In the genomic region with DNA sequence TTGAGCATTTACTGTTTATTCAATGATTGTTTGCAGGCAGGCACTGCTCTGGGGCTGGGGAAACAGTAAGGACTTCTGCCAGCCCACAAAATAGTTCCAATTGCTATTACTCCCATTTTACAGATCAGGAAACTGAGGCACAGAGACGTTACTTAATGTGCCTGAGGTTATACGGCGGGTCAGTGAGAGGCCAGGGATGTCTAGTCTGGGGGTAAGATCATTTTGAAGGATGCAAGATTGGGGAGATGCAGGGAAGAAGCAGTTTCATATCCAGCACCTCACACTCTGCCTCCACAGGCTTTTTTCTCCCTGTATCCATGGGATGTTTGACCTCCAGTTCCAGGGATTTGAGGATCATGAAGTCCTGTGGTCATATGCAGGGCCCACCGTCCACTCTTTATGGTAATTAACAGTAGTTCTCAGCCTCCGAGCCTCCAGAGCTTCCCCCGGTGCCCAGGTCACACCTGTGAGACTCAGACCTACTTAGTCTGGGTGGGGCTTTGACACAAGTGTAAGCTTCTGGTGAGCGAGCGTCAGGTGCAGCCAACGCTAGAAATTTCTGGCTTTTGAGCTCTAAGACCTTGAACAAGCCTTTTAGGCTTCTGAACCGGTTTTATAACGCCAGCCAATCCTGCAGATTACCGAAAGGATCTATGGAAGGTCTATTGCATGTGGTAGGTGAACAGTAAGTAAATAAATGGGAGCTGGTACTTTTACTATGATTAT, we compare ENCODE assay signal across 19 cellular contexts. TPM values are rescaled to one million over a fixed set of nuclear protein-coding genes. Genes with fewer than 3 reads are reported as not detected.
A peak's percentile ranks its signal among the peaks of the same experiment; 100 is the strongest.
DNase-seq lines count a peak whose midpoint lies in the region; ATAC-seq and TF ChIP-seq lines count a peak whose summit lies in the region.
"Had no signal": no experiment of that assay in that cellular context is flagged by ENCODE, and none has a peak within 500 bp of the region (broad histone marks: within the 10 kb centered on the region; RNA-seq: fewer than 3 reads in every experiment).

No MANE protein-coding gene starts in this region.

- peak overlapping the region; percentile 41 for H3K4me3 Mint-ChIP-seq in stimulated activated memory B cell treated with anti-CD40 and anti-IgM and Interleukin-4, amounts not matched to agents 10 μg/mL and 1 μg/mL and 100 μg/mL, for 72 hours
- H3K4me3 Mint-ChIP-seq: naive thymus-derived CD4-positive, alpha-beta T cell had no signal

- H3K27me3 ChIP-seq in left lung (no peaks in the 10 kb centered on the region), aorta (ENCODE audit: control insufficient read depth in 1 of 2, insufficient read depth in 2 of 2, low read length in 1 of 2) (no peaks in the 10 kb centered on the region)
- H3K27me3 ChIP-seq: heart right ventricle, stomach had no signal

- peaks cover 35% of the 10 kb centered on the region for H3K36me3 Mint-ChIP-seq in stimulated activated memory B cell treated with anti-CD40 and anti-IgM and Interleukin-4, amounts not matched to agents 10 μg/mL and 1 μg/mL and 100 μg/mL, for 72 hours

- H3K9me3 ChIP-seq in left lung, result peaks cover 0 to 6% of the 10 kb centered on the region in 2 donors
- peaks cover 1% of the 10 kb centered on the region for H3K9me3 ChIP-seq in aorta (ENCODE audit: control insufficient read depth, low read length)

- H3K9me3 Mint-ChIP-seq in stimulated activated memory B cell treated with anti-CD40 and anti-IgM and Interleukin-4, amounts not matched to agents 10 μg/mL and 1 μg/mL and 100 μg/mL, for 72 hours, result peaks cover 3% of the 10 kb centered on the region

- peak; percentile 55 for ATAC-seq in left lung
- ATAC-seq in stimulated activated memory B cell treated with anti-CD40 and anti-IgM and Interleukin-4, amounts not matched to agents 10 μg/mL and 1 μg/mL and 100 μg/mL, for 72 hours, result no peak
- ATAC-seq in aorta (ENCODE audit: low FRiP score), result no peak
- ATAC-seq: A549; naive thymus-derived CD4-positive, alpha-beta T cell had no signal

- peak overlapping the region; percentile 60; the same call in 1 of the 2 replicates for H3K27ac ChIP-seq in VCaP
- no peak overlapping the region for H3K27ac ChIP-seq in left lung
- H3K27ac ChIP-seq in aorta (ENCODE audit: low read depth in 1 of 2, low read length in 2 of 2), result no peak overlapping the region
- H3K27ac ChIP-seq: A549, heart right ventricle, SK-N-MC, stomach had no signal

- intact Hi-C loops in left lung (cut with DNase I) (no loop called here), aorta (cut with DNase I) (no loop called here)

- no peak for TF ChIP-seq CTCF in VCaP (conservative IDR thresholded peaks at IDR 0.05)
- TF ChIP-seq CTCF in left lung (IDR thresholded peaks at IDR 0.05), result no peak

- no peak overlapping the region for H3K27ac Mint-ChIP-seq in stimulated activated memory B cell treated with anti-CD40 and anti-IgM and Interleukin-4, amounts not matched to agents 10 μg/mL and 1 μg/mL and 100 μg/mL, for 72 hours

- no peaks in the 10 kb centered on the region for H3K27me3 Mint-ChIP-seq in stimulated activated memory B cell treated with anti-CD40 and anti-IgM and Interleukin-4, amounts not matched to agents 10 μg/mL and 1 μg/mL and 100 μg/mL, for 72 hours
- H3K27me3 Mint-ChIP-seq: naive thymus-derived CD4-positive, alpha-beta T cell had no signal

- H3K4me1 ChIP-seq in left lung (no peaks in the 10 kb centered on the region), aorta (ENCODE audit: control insufficient read depth in 1 of 2, insufficient read depth in 2 of 2, low read length in 2 of 2) (no peaks in the 10 kb centered on the region)
- H3K4me1 ChIP-seq: A549, stomach had no signal

- peaks cover 13% of the 10 kb centered on the region for H3K4me1 Mint-ChIP-seq in stimulated activated memory B cell treated with anti-CD40 and anti-IgM and Interleukin-4, amounts not matched to agents 10 μg/mL and 1 μg/mL and 100 μg/mL, for 72 hours

- DNase-seq in NCI-H1417 (lab: John Stamatoyannopoulos, UW) (peak; percentile 37 to 67 (median 49)), NCI-H1417 treated with DMSO at 0.1 percent for 48 hours (lab: John Stamatoyannopoulos, UW) (no peak), left lung (no peak), dermis blood vessel endothelial cell (no peak), aorta (no peak)
- no peak for DNase-seq in stimulated activated CD4-positive, alpha-beta T cell treated with anti-CD3 and anti-CD28 coated beads, Interleukin-12 subunit alpha, Interleukin-12 subunit beta, amount 100 ng/mL, for 4 hours
- DNase-seq: activated CD4-positive, CD25-positive, alpha-beta regulatory T cell treated with anti-CD3 and anti-CD28 coated beads, Interleukin-2, amount 50 U/mL, for 72 hours; activated naive CD4-positive, alpha-beta T cell treated with anti-CD3 and anti-CD28 coated beads, Interleukin-2, amount 50 U/mL, for 16 hours; activated T-cell treated with anti-CD3 and anti-CD28 coated beads, Interleukin-2, amount 50 U/mL, for 48 hours; naive thymus-derived CD4-positive, alpha-beta T cell; NK-92 treated with Interleukin-12 subunit alpha and Interleukin-12 subunit beta, amount 100 ng/mL, for 24 hours; stimulated activated CD4-positive, alpha-beta T cell treated with anti-CD3 and anti-CD28 coated beads, Interleukin-4, amount 100 ng/mL, for 1 hour; stomach had no signal

- H3K36me3 ChIP-seq in left lung (no peaks in the 10 kb centered on the region), aorta (ENCODE audit: control insufficient read depth in 1 of 2, insufficient read depth in 2 of 2, low read length in 1 of 2) (no peaks in the 10 kb centered on the region)

- H3K4me3 ChIP-seq in left lung (no peak overlapping the region), aorta (ENCODE audit: low read length in 2 of 2) (no peak overlapping the region)
- H3K4me3 ChIP-seq: A549, heart right ventricle, lung, SK-N-MC, stomach had no signal

- WGBS in aorta, 2 donors, result 87 to 88% methylated on average over 12 of the region's 12 CpGs

RNA-seq across cellular contexts. Expression of gene ABAT, which starts 46.7 kb away (rescaled TPM):
- 10 to 100 TPM in 1 of 2 donors, 1 to 10 TPM in 1; 8.0 to 14.1 TPM for total RNA-seq in left lung
- total RNA-seq in dermis blood vessel endothelial cell, result 1.4 and 3.7 TPM in 2 replicates
- 10 to 100 TPM; 10.3 to 11.5 TPM for total RNA-seq in aorta
- polyA plus RNA-seq in aorta, result 1 to 10 TPM; 6.6 to 8.9 TPM

Comparison
In these comparisons a context has a peak if more than half of its experiments do, and no peak if none do; other contexts are left out.
1. DNase-seq: peak in NCI-H1417 (3 of 3); none in NCI-H1417 treated with DMSO at 0.1 percent for 48 hours (single experiment), left lung (0 of 2), stimulated activated CD4-positive, alpha-beta T cell treated with anti-CD3 and anti-CD28 coated beads, Interleukin-12 subunit alpha, Interleukin-12 subunit beta, amount 100 ng/mL, for 4 hours (single experiment), dermis blood vessel endothelial cell (single experiment) and aorta (0 of 2).